8 cellular contexts compared by ENCODE assay signal in the genomic region with DNA sequence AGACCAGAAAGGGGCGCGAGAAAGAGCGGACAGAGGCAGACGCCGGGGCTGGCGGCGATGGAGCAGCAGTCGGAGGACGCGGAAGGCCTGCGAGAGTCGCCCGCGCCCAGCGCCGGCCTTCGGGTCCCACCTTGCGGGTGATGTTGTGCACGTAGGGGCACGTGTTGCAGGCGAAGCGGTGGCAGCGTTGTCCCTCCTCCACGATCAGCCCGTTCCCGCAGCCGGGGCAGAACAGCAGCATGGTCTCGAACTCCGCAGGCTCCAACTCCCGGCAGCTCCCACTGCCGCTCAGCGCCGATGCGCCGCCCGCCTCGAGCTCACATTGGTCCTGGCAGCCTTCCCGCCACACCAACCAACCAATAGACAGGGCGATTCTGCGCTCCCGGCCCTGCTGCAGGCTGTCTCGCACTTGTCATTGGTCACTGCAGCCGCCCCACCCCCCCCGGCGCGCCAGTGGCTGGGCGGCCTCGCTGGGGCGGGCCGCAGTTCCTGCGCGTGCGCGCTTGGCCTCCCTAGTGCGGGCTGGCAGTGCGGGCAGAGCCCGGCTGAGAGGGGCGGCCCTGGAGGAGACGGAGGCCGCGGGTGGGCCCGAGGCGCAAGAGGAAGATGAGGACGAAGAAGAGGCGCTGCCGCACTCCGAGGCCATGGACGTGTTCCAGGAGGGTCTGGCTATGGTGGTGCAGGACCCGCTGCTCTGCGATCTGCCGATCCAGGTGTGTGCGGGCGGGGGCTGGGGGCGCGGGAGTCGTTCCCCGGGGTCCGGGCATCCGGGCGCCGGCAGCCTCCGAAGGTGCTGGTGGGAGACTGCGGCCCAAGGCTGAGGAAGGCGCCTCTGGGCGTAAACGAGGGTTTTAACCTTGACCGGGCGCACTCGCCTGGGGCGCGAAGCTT. TPM values are rescaled to one million over a fixed set of nuclear protein-coding genes. Genes with fewer than 3 reads are reported as not detected.
DNase-seq lines count a peak whose midpoint lies in the region; ATAC-seq and TF ChIP-seq lines count a peak whose summit lies in the region.

Gene POLR3K, minus strand, starts transcription at position 263 of the 891 bp plus-strand sequence. Its CDS starts 22 bp downstream, at position 241.
Gene SNRNP25, plus strand, starts transcription at position 483 of the 891 bp plus-strand sequence. Its CDS starts 189 bp downstream, at position 672.

- H3K9ac ChIP-seq in BLaER1 treated with 17β-estradiol and CSF1 and Interleukin-3, amounts not matched to agents 10 nM and 100 nM: peak within 1 kb of the TSS; percentile 82 to 91 (median 85)

- H4K20me1 ChIP-seq in BLaER1 treated with 17β-estradiol and CSF1 and Interleukin-3, amounts not matched to agents 10 nM and 100 nM: peaks cover 0 to 80% (median 56%) of the 10 kb centered on the region in 11 experiments; a peak in 18 of 22 replicates

- H3K4me1 Mint-ChIP-seq in activated CD4-positive, alpha-beta T cell treated with anti-CD3 and anti-CD28 coated beads, Interleukin-2, amount 10 ng/mL, durations not matched to agents 24 days and 14 days: peaks cover 19% of the 10 kb centered on the region

- H3K27me3 Mint-ChIP-seq in activated CD4-positive, alpha-beta T cell treated with anti-CD3 and anti-CD28 coated beads, Interleukin-2, amount 10 ng/mL, durations not matched to agents 24 days and 14 days: no peaks in the 10 kb centered on the region

- peak within 1 kb of the TSS; percentile 79 to 98 (median 94) for H3K4me2 ChIP-seq in BLaER1 treated with 17β-estradiol and CSF1 and Interleukin-3, amounts not matched to agents 10 nM and 100 nM

- H3K4me3 Mint-ChIP-seq in activated CD4-positive, alpha-beta T cell treated with anti-CD3 and anti-CD28 coated beads, Interleukin-2, amount 10 ng/mL, durations not matched to agents 24 days and 14 days: peak within 1 kb of the TSS; percentile 98

- peak within 1 kb of the TSS; percentile 93 for H3K27ac Mint-ChIP-seq in activated CD4-positive, alpha-beta T cell treated with anti-CD3 and anti-CD28 coated beads, Interleukin-2, amount 10 ng/mL, durations not matched to agents 24 days and 14 days

- peaks cover 38 to 72% (median 68%) of the 10 kb centered on the region in 11 experiments for H3K36me3 ChIP-seq in BLaER1 treated with 17β-estradiol and CSF1 and Interleukin-3, amounts not matched to agents 10 nM and 100 nM
- peaks cover 0 to 46% of the 10 kb centered on the region in 2 donors for H3K36me3 ChIP-seq in left lung

- no peaks in the 10 kb centered on the region for H3K9me3 ChIP-seq in BLaER1 treated with 17β-estradiol and CSF1 and Interleukin-3, amounts not matched to agents 10 nM and 100 nM (replicated peaks in 1 of 11)
- H3K9me3 ChIP-seq in left lung: no peaks in the 10 kb centered on the region

- ATAC-seq in GM19328 (IDR thresholded peaks at IDR 0.05; ENCODE audit: unreplicated experiment) (peak; percentile 91), HG03469 (IDR thresholded peaks at IDR 0.05; ENCODE audit: unreplicated experiment) (peak; percentile 60), left lung (peak; percentile 98)

- peak; percentile 89 for DNase-seq in NCI-H526 treated with DMSO at 0.1 percent for 48 hours (lab: John Stamatoyannopoulos, UW)
- DNase-seq in activated CD4-positive, alpha-beta T cell treated with anti-CD3 and anti-CD28 coated beads, Interleukin-2, amount 10 ng/mL, durations not matched to agents 24 days and 14 days: peak; percentile 98
- DNase-seq in coronary artery (ENCODE audit: low spot score): peak; percentile 99
- DNase-seq in left lung: peak; percentile 98 to 99
- DNase-seq in stimulated activated CD4-positive, alpha-beta T cell treated with anti-CD3 and anti-CD28 coated beads, Interleukin-2, amount 100 ng/mL, for 4 hours (ENCODE audit: low read depth): peak; percentile 98

- peak within 1 kb of the TSS; percentile 69 to 93 (median 78) for H3K4me3 ChIP-seq in BLaER1 treated with 17β-estradiol and CSF1 and Interleukin-3, amounts not matched to agents 10 nM and 100 nM
- H3K4me3 ChIP-seq in coronary artery: peak within 1 kb of the TSS; percentile 89
- peak within 1 kb of the TSS; percentile 88 to 95 for H3K4me3 ChIP-seq in left lung

- peaks cover 44% of the 10 kb centered on the region for H3K36me3 Mint-ChIP-seq in activated CD4-positive, alpha-beta T cell treated with anti-CD3 and anti-CD28 coated beads, Interleukin-2, amount 10 ng/mL, durations not matched to agents 24 days and 14 days (ENCODE audit: low read depth)

- no peaks in the 10 kb centered on the region for H3K27me3 ChIP-seq in BLaER1 treated with 17β-estradiol and CSF1 and Interleukin-3, amounts not matched to agents 10 nM and 100 nM
- no peaks in the 10 kb centered on the region for H3K27me3 ChIP-seq in left lung

- intact Hi-C loops in activated CD4-positive, alpha-beta T cell treated with anti-CD3 and anti-CD28 coated beads, Interleukin-2, amount 10 ng/mL, durations not matched to agents 24 days and 14 days (cut with micrococcal nuclease): no loop called here
- intact Hi-C loops in left lung (cut with DNase I): no loop called here

- TF ChIP-seq CTCF in coronary artery (IDR thresholded peaks at IDR 0.05) (no peak), left lung (IDR thresholded peaks at IDR 0.05) (no peak)

- no peaks in the 10 kb centered on the region for H3K9me3 Mint-ChIP-seq in activated CD4-positive, alpha-beta T cell treated with anti-CD3 and anti-CD28 coated beads, Interleukin-2, amount 10 ng/mL, durations not matched to agents 24 days and 14 days

- peak within 1 kb of the TSS in 10 of 11 experiments; percentile 60 to 88 (median 84); a peak in 21 of 22 replicates for H3K27ac ChIP-seq in BLaER1 treated with 17β-estradiol and CSF1 and Interleukin-3, amounts not matched to agents 10 nM and 100 nM
- H3K27ac ChIP-seq in coronary artery (peak within 1 kb of the TSS; percentile 70 to 85), left lung (peak within 1 kb of the TSS; percentile 33 to 77)

- peaks cover 35 to 51% (median 43%) of the 10 kb centered on the region in 10 experiments for H3K4me1 ChIP-seq in BLaER1 treated with 17β-estradiol and CSF1 and Interleukin-3, amounts not matched to agents 10 nM and 100 nM
- H3K4me1 ChIP-seq in left lung: peaks cover 3 to 36% of the 10 kb centered on the region in 2 donors

RNA-seq across cellular contexts. Expression of gene POLR3K, which starts in this region (rescaled TPM):
- total RNA-seq in activated CD4-positive, alpha-beta T cell treated with anti-CD3 and anti-CD28 coated beads, Interleukin-2, amount 10 ng/mL, durations not matched to agents 24 days and 14 days: 88.9 and 89.8 TPM in 2 replicates
- 10 to 100 TPM; 12.6 to 13.4 TPM for total RNA-seq in left lung

RNA-seq across cellular contexts. Expression of gene SNRNP25, which starts in this region (rescaled TPM):
- 97.7 and 99.9 TPM in 2 replicates for total RNA-seq in activated CD4-positive, alpha-beta T cell treated with anti-CD3 and anti-CD28 coated beads, Interleukin-2, amount 10 ng/mL, durations not matched to agents 24 days and 14 days
- total RNA-seq in left lung: 10 to 100 TPM; 19.1 to 22.2 TPM

Comparison
In these comparisons a context has a peak if more than half of its experiments do, and no peak if none do; other contexts are left out.
1. Peak in every context shown above with its lines: DNase-seq, ATAC-seq, H3K4me3 ChIP-seq and H3K27ac ChIP-seq.